Comparison of ENCODE assay signal across 1 cellular context in the genomic region with DNA sequence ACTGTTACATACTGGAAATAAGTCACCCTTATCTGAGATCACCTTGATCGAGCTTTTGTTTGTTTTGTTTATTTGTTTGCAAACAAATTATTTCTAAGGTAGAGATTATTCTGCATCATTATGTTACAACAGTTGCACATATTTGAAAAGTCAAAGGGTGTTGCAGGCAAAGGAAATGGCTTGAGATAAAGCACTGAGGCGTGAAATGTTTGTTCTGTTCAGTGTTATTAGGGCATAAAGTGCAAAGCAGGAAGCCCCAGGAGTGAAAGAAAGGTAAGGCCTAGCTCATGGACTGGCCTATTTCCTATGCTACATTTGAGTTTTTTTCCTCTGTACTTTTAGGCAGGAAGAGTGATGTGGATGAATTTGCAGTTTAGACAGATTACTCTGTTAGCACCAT.
TF ChIP-seq lines count a peak whose summit lies in the region.

No MANE protein-coding gene starts in this region.

TF ChIP-seq in H1, 55 proteins besides CTCF, POLR2A, EP300 and RAD21:
- TF ChIP-seq KDM1A (IDR thresholded peaks at IDR 0.05; ENCODE audit: borderline replicate concordance, low read length) = no peak
- TF ChIP-seq MAFK (IDR thresholded peaks at IDR 0.05; ENCODE audit: low read depth, low read length) = no peak
- TF ChIP-seq SIX5 (IDR thresholded peaks at IDR 0.05; ENCODE audit: low read depth, low read length) = no peak
- no peak for TF ChIP-seq JUN (IDR thresholded peaks at IDR 0.05; ENCODE audit: low read depth, low read length)
- TF ChIP-seq CHD1 (IDR thresholded peaks at IDR 0.05; ENCODE audit: low read depth, low read length) = no peak
- no peak for TF ChIP-seq EGR1 (IDR thresholded peaks at IDR 0.05; ENCODE audit: borderline replicate concordance, low read depth, low read length)
- no peak for TF ChIP-seq KDM5A (IDR thresholded peaks at IDR 0.05; ENCODE audit: low read length)
- no peak for TF ChIP-seq HDAC2 (IDR thresholded peaks at IDR 0.05; ENCODE audit: borderline replicate concordance in 1 of 2, low read depth in 2 of 2, low read length in 2 of 2)
- no peak for TF ChIP-seq RBBP5 (IDR thresholded peaks at IDR 0.05; ENCODE audit: borderline replicate concordance, low read depth, low read length)
- no peak for TF ChIP-seq NRF1 (IDR thresholded peaks at IDR 0.05; ENCODE audit: low read depth, low read length)
- TF ChIP-seq SIRT6 (IDR thresholded peaks at IDR 0.05; ENCODE audit: low read length) = no peak
- TF ChIP-seq CTBP2 (IDR thresholded peaks at IDR 0.05; ENCODE audit: borderline replicate concordance, insufficient read depth, insufficient read length, low read length) = no peak
- TF ChIP-seq TAF1 (IDR thresholded peaks at IDR 0.05; ENCODE audit: low read depth, low read length) = no peak
- no peak for TF ChIP-seq ZNF274 (IDR thresholded peaks at IDR 0.05; ENCODE audit: borderline replicate concordance, extremely low read depth, low read length)
- TF ChIP-seq GTF2F1 (IDR thresholded peaks at IDR 0.05; ENCODE audit: borderline replicate concordance, low read depth, low read length) = no peak
- no peak for TF ChIP-seq SP4 (IDR thresholded peaks at IDR 0.05; ENCODE audit: low read length)
- TF ChIP-seq BCL11A (IDR thresholded peaks at IDR 0.05; ENCODE audit: low read depth in 2 of 2, low read length in 2 of 2) = no peak
- no peak for TF ChIP-seq TBP (IDR thresholded peaks at IDR 0.05; ENCODE audit: low read depth, low read length)
